ENCODE assay signal across 8 cellular contexts in the genomic region with DNA sequence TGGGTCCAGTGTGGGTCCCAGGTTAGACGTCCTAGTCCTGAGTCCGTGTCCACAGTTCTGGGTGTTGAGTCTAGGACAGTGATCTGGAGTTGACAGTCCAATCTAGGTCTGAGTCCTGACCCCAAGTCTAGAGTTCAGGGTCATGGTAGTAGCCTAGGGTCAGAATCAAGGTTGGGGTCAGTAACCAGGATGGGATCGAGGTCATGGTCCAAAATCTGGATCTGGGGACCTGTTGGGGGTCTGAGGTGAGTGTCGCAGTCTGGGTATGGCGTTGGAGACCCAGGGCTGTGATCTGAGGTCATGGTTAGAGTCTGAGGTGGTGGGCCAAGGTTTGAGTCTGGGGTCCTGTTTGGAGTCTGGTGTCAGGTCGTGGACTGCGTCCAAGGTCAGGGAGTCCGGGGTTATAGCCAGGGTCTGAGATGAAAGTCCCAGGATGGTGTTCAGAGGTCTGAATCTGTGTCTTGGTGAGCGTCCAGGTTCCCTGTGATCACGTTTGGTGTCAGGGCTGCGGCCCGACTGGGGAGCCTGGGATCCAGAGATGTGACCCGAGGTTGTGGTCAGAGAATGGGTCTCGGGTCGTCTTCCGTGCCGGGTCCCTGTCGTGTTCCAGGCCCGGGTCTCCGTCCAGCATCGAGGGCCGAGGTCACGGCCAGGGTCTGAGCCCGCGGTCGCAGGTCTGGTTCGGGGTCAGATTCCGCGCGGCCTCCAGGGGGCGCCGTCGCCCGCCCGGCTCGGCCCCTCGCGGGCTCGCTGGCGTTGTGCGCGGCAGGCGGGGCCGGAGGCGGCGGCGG. TPM values are rescaled to one million over a fixed set of nuclear protein-coding genes. Genes with fewer than 3 reads are reported as not detected.
DNase-seq lines count a peak whose midpoint lies in the region; ATAC-seq and TF ChIP-seq lines count a peak whose summit lies in the region.

No MANE protein-coding gene starts in this region.

- no peaks in the 10 kb centered on the region for H3K9me3 Mint-ChIP-seq in chondrocyte (ENCODE audit: low read depth)

- H3K4me1 Mint-ChIP-seq in chondrocyte (ENCODE audit: low read depth): peaks cover 59% of the 10 kb centered on the region

- H3K27ac Mint-ChIP-seq in chondrocyte (ENCODE audit: unreplicated experiment): peak overlapping the region; percentile 54

- H3K9ac ChIP-seq in GM23248: peak overlapping the region; percentile 68

- peak; percentile 51 to 52 for ATAC-seq in activated CD4-positive, CD25-positive, alpha-beta regulatory T cell treated with anti-CD3 and anti-CD28 coated beads, Interleukin-2, amount 50 U/mL, for 24 hours
- ATAC-seq in left lobe of liver: peak; percentile 79
- ATAC-seq in GM21529 (IDR thresholded peaks at IDR 0.05; ENCODE audit: unreplicated experiment): no peak

- no peak overlapping the region for H3K27ac ChIP-seq in GM23248

- peaks cover 33% of the 10 kb centered on the region for H3K4me1 ChIP-seq in GM23248 (ENCODE audit: insufficient read depth)

- peak; percentile 83 for DNase-seq in COLO668 (lab: John Stamatoyannopoulos, UW; ENCODE audit: unreplicated experiment)
- peak; percentile 85 for DNase-seq in GM23248
- peak; percentile 43 for DNase-seq in NCI-H1092 (lab: John Stamatoyannopoulos, UW)
- DNase-seq in chondrocyte (ENCODE audit: low spot score): peak; percentile 59
- DNase-seq in left lobe of liver (ENCODE audit: low spot score): peak; percentile 86
- DNase-seq in stimulated activated CD4-positive, alpha-beta T cell treated with anti-CD3 and anti-CD28 coated beads, Interleukin-4, amount 100 ng/mL, for 24 hours: peak; percentile 78

- peak overlapping the region; percentile 74 for H2AFZ ChIP-seq in GM23248

- H3K36me3 Mint-ChIP-seq in chondrocyte (ENCODE audit: low read depth): no peaks in the 10 kb centered on the region

- peaks cover 18% of the 10 kb centered on the region for H3F3A ChIP-seq in GM23248 (ENCODE audit: insufficient read depth)

- TF ChIP-seq CTCF in chondrocyte (IDR thresholded peaks at IDR 0.05): peak; percentile 84

- in situ Hi-C loops in GM23248 (cut with MboI): no loop called here

- H3K27me3 ChIP-seq in GM23248 (replicated peaks; ENCODE audit: insufficient read depth): no peaks in the 10 kb centered on the region

- H3K9me3 ChIP-seq in GM23248 (ENCODE audit: low read depth): no peaks in the 10 kb centered on the region

- no peaks in the 10 kb centered on the region for H3K9me2 ChIP-seq in GM23248 (ENCODE audit: insufficient read depth)

- no peaks in the 10 kb centered on the region for H3K36me3 ChIP-seq in GM23248 (ENCODE audit: low read depth)

- WGBS in GM23248 (ENCODE audit: low coverage in 1 of 2, low lambda C conversion rate in 2 of 2, missing lambda C conversion rate in 2 of 2), 2 experiments: 9 to 19% methylated on average over 20 to 39 of the region's 47 CpGs

- peak overlapping the region; percentile 68 for H3K4me2 ChIP-seq in GM23248 (ENCODE audit: unreplicated experiment)

- H3K27me3 Mint-ChIP-seq in chondrocyte (ENCODE audit: low read depth): no peaks in the 10 kb centered on the region

- H3K4me3 Mint-ChIP-seq in chondrocyte (ENCODE audit: unreplicated experiment): peak overlapping the region; percentile 73

- peak overlapping the region; percentile 69 for H3K4me3 ChIP-seq in GM23248

- H3K79me2 ChIP-seq in GM23248 (ENCODE audit: insufficient read depth): peaks cover 47% of the 10 kb centered on the region

- no peaks in the 10 kb centered on the region for H4K20me1 ChIP-seq in GM23248 (ENCODE audit: insufficient read depth)

RNA-seq across cellular contexts. Expression of gene GRK2, which starts 0.4 kb away (rescaled TPM):
- total RNA-seq in GM23248 (2014; rRNA removed; shearing (Covaris generic)): 43.0 and 54.9 TPM in 2 replicates
- 6.0 and 7.8 TPM in 2 replicates for polyA plus RNA-seq in GM23248 (2016; fragmentation: Nextera tagmentation; extraction: Ambion mirVana)
- total RNA-seq in chondrocyte (34.0 to 38.3 TPM (median 36.1 TPM) in 3 replicates), left lobe of liver (29.0 TPM)

RNA-seq across cellular contexts. Expression of gene ANKRD13D, which starts 23.3 kb away (rescaled TPM):
- 27.6 and 42.9 TPM in 2 replicates for total RNA-seq in GM23248 (2014; rRNA removed; shearing (Covaris generic))
- 13.4 and 16.4 TPM in 2 replicates for polyA plus RNA-seq in GM23248 (2016; fragmentation: Nextera tagmentation; extraction: Ambion mirVana)
- total RNA-seq in chondrocyte: 40.0 to 51.8 TPM (median 47.8 TPM) in 3 replicates
- total RNA-seq in left lobe of liver: 9.8 TPM

RNA-seq across cellular contexts. Expression of gene SSH3, which starts 37.5 kb away (rescaled TPM):
- 20.1 and 41.6 TPM in 2 replicates for total RNA-seq in GM23248 (2014; rRNA removed; shearing (Covaris generic))
- polyA plus RNA-seq in GM23248 (2016; fragmentation: Nextera tagmentation; extraction: Ambion mirVana): 25.2 and 26.4 TPM in 2 replicates
- 19.8 to 30.0 TPM (median 28.4 TPM) in 3 replicates for total RNA-seq in chondrocyte
- 18.2 TPM for total RNA-seq in left lobe of liver
